8 cellular contexts compared by ENCODE assay signal in the genomic region with DNA sequence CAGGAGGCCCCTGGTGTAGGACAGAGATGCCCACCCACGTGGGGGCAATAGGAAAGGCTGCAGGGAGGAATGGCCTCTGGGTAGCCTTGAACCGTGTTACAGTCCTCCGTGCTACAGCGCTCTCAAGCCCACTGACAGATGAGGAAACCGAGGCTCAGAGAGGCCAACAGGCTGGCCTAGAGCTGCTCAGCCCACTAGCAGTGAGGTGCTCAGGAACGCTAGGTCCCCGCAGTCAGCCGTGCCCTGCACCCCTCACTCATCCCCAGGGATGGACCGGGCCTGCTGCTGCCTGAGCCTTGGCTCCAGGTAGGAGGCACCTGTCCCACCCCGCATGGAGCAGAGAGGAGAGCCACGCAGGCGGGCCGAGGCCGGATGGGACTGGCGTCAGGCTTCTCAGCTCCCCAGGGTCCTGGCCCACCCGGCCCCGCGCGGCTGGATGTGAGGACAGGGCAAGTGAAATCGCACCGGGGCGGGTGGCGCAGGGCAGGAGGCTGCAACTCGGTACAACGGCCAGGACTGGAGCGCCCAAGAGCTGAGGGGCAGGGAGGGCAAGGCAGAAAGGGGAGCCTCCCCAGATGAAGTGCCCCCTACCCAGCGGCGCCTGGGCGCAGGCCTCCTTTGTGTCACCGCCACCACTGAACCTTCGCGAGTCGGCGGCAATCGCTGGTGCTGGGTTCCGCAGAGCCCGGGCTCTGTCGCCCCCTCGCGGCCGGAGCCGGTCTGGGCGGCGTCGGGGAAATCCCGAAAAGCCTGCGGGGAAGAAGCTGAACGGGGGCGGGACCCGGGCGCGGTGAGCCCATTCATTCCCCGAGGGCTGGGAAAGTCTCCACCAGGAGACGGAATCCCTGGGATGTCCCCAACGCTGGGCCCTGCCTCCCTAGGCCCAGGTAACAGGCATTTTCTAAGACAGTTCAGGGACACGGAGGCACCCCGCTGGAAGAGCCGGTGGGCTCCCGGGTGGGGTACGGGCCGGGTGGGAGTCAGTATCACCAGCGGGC. TPM values are rescaled to one million over a fixed set of nuclear protein-coding genes. Genes with fewer than 3 reads are reported as not detected.
DNase-seq lines count a peak whose midpoint lies in the region; ATAC-seq and TF ChIP-seq lines count a peak whose summit lies in the region.

No MANE protein-coding gene starts in this region.

- H3K9ac ChIP-seq in KMS-11 = peak overlapping the region; percentile 45; the same call in 1 of the 2 replicates

- no peaks in the 10 kb centered on the region for H3K9me3 ChIP-seq in osteoblast (ENCODE audit: low read depth, low read length)
- H3K9me3 ChIP-seq in thoracic aorta = no peaks in the 10 kb centered on the region

- peak overlapping the region; percentile 31; the same call in 1 of the 2 replicates for H2AFZ ChIP-seq in KMS-11 (ENCODE audit: low read depth)
- peak overlapping the region; percentile 59 for H2AFZ ChIP-seq in osteoblast (ENCODE audit: low read length)

- H4K20me1 ChIP-seq in KMS-11 (ENCODE audit: insufficient read depth) (no peaks in the 10 kb centered on the region), osteoblast (ENCODE audit: insufficient read depth, low read length) (no peaks in the 10 kb centered on the region)

- no peaks in the 10 kb centered on the region for H3K36me3 ChIP-seq in KMS-11 (ENCODE audit: insufficient read depth)
- no peaks in the 10 kb centered on the region for H3K36me3 ChIP-seq in osteoblast (ENCODE audit: insufficient read depth, low read length)
- H3K36me3 ChIP-seq in thoracic aorta = no peaks in the 10 kb centered on the region

- peak; percentile 46 for DNase-seq in GM04504 (ENCODE audit: low read depth)
- peak; percentile 83 for DNase-seq in RPMI8226
- DNase-seq in fibroblast of villous mesenchyme (ENCODE audit: low read depth) = peak; percentile 72
- DNase-seq in osteoblast (ENCODE audit: insufficient read length, low spot score, missing footprints) = peak; percentile 99
- DNase-seq in thoracic aorta (ENCODE audit: low spot score) = peak; percentile 31

- ATAC-seq in activated T-helper 17 cell treated with anti-CD3 and anti-CD28 coated beads, Interleukin-2, amount 50 U/mL, for 72 hours (replicated peaks) = peak; percentile 91
- no peak for ATAC-seq in thoracic aorta (ENCODE audit: insufficient number of reproducible peaks, low FRiP score, low read depth)
- no peak for ATAC-seq in GM19467 (IDR thresholded peaks at IDR 0.05; ENCODE audit: unreplicated experiment)

- H3K4me1 Mint-ChIP-seq in activated T-helper 17 cell treated with anti-CD3 and anti-CD28 coated beads, Interleukin-2, amount 50 U/mL, for 72 hours = no peaks in the 10 kb centered on the region

- H3K4me1 ChIP-seq in KMS-11 (ENCODE audit: low read depth, poor library complexity, severe bottlenecking) (peaks cover 57% of the 10 kb centered on the region), osteoblast (ENCODE audit: insufficient read depth, low read length) (peaks cover 5% of the 10 kb centered on the region), thoracic aorta (ENCODE audit: control insufficient read depth in 1 of 2, low read depth in 2 of 2) (peaks cover 7 to 33% of the 10 kb centered on the region in 2 donors)

- no peaks in the 10 kb centered on the region for H3K36me3 Mint-ChIP-seq in activated T-helper 17 cell treated with anti-CD3 and anti-CD28 coated beads, Interleukin-2, amount 50 U/mL, for 72 hours (ENCODE audit: low read depth)

- H3K4me2 ChIP-seq in KMS-11 = peak overlapping the region; percentile 99
- peak overlapping the region; percentile 52 for H3K4me2 ChIP-seq in osteoblast (ENCODE audit: insufficient read depth, low read length)

- no peaks in the 10 kb centered on the region for H3K9me3 Mint-ChIP-seq in activated T-helper 17 cell treated with anti-CD3 and anti-CD28 coated beads, Interleukin-2, amount 50 U/mL, for 72 hours

- no peaks in the 10 kb centered on the region for H3K27me3 Mint-ChIP-seq in activated T-helper 17 cell treated with anti-CD3 and anti-CD28 coated beads, Interleukin-2, amount 50 U/mL, for 72 hours

- H3K4me3 ChIP-seq in KMS-11 (IDR thresholded peaks at IDR 0.05; ENCODE audit: insufficient read depth, low read depth, low read length) (no peak overlapping the region), fibroblast of villous mesenchyme (ENCODE audit: low read depth, low read length) (peak overlapping the region; percentile 7), osteoblast (ENCODE audit: insufficient read depth, low read length) (peak overlapping the region; percentile 39), thoracic aorta (peak overlapping the region; percentile 45)

- H3K27me3 ChIP-seq in KMS-11 (ENCODE audit: insufficient read depth, low read depth) = no peaks in the 10 kb centered on the region
- H3K27me3 ChIP-seq in osteoblast (ENCODE audit: insufficient read depth, low read length) = peaks cover 4% of the 10 kb centered on the region
- no peaks in the 10 kb centered on the region for H3K27me3 ChIP-seq in thoracic aorta (replicated peaks; ENCODE audit: insufficient read depth)

- peak overlapping the region; percentile 100 for H3K27ac ChIP-seq in KMS-11
- no peak overlapping the region for H3K27ac ChIP-seq in osteoblast (ENCODE audit: low read depth, low read length)
- H3K27ac ChIP-seq in thoracic aorta = no peak overlapping the region

- H3K79me2 ChIP-seq in KMS-11 (ENCODE audit: insufficient read depth, low read depth) (no peaks in the 10 kb centered on the region), osteoblast (ENCODE audit: insufficient read depth, low read length) (no peaks in the 10 kb centered on the region)

- no peak overlapping the region for H3K4me3 Mint-ChIP-seq in activated T-helper 17 cell treated with anti-CD3 and anti-CD28 coated beads, Interleukin-2, amount 50 U/mL, for 72 hours

- TF ChIP-seq CTCF in KMS-11 (conservative IDR thresholded peaks at IDR 0.05; ENCODE audit: low read depth, low read length) (peak; percentile 85), fibroblast of villous mesenchyme (IDR thresholded peaks at IDR 0.05; ENCODE audit: insufficient read depth, low read depth, low read length) (peak; percentile 94), osteoblast (IDR thresholded peaks at IDR 0.05; ENCODE audit: extremely low read depth, low read depth, low read length) (peak; percentile 86), thoracic aorta (IDR thresholded peaks at IDR 0.05) (peak; percentile 98)

- no peak overlapping the region for H3K27ac Mint-ChIP-seq in activated T-helper 17 cell treated with anti-CD3 and anti-CD28 coated beads, Interleukin-2, amount 50 U/mL, for 72 hours

RNA-seq across cellular contexts. Expression of gene SLC2A11, which starts 8.4 kb away (rescaled TPM):
- total RNA-seq in activated T-helper 17 cell treated with anti-CD3 and anti-CD28 coated beads, Interleukin-2, amount 50 U/mL, for 72 hours = 1 to 10 TPM; 3.8 to 5.9 TPM
- total RNA-seq in fibroblast of villous mesenchyme = 12.2 and 15.1 TPM in 2 replicates
- 14.1 and 20.9 TPM in 2 replicates for total RNA-seq in osteoblast
- total RNA-seq in thoracic aorta = 10 to 100 TPM in 1 of 2 donors, 1 to 10 TPM in 1; 9.2 to 25.5 TPM

RNA-seq across cellular contexts. Expression of gene DERL3, which starts 10.5 kb away (rescaled TPM):
- total RNA-seq in activated T-helper 17 cell treated with anti-CD3 and anti-CD28 coated beads, Interleukin-2, amount 50 U/mL, for 72 hours = 1 to 10 TPM; 5.0 to 9.3 TPM
- 0.32 and 0.86 TPM in 2 replicates for total RNA-seq in fibroblast of villous mesenchyme
- 0.36 and 0.59 TPM in 2 replicates for total RNA-seq in osteoblast
- total RNA-seq in thoracic aorta = 1 to 10 TPM; 2.5 to 3.0 TPM

RNA-seq across cellular contexts. Expression of gene MIF, which starts 44.9 kb away (rescaled TPM):
- 1,000 to 10,000 TPM; 1,250 to 1,556 TPM for total RNA-seq in activated T-helper 17 cell treated with anti-CD3 and anti-CD28 coated beads, Interleukin-2, amount 50 U/mL, for 72 hours
- total RNA-seq in fibroblast of villous mesenchyme = 133 and 161 TPM in 2 replicates
- 123 and 131 TPM in 2 replicates for total RNA-seq in osteoblast
- 100 to 1,000 TPM; 152 to 157 TPM for total RNA-seq in thoracic aorta

Comparison
In these comparisons a context has a peak if more than half of its experiments do, and no peak if none do; other contexts are left out.
1. DNase-seq: peak in every context shown above with its lines; median percentile 99 in osteoblast; 83 in RPMI8226; 72 in fibroblast of villous mesenchyme; 46 in GM04504; 31 in thoracic aorta.